In genomic region chr6:116034327-116034726, GRCh38 we compare ENCODE assay signal across 17 cellular contexts. TPM values are rescaled to one million over a fixed set of nuclear protein-coding genes. Genes with fewer than 3 reads are reported as not detected.
A peak's percentile ranks its signal among the peaks of the same experiment; 100 is the strongest.
DNase-seq lines count a peak whose midpoint lies in the region; ATAC-seq and TF ChIP-seq lines count a peak whose summit lies in the region.
"Had no signal": no experiment of that assay in that cellular context is flagged by ENCODE, and none has a peak within 500 bp of the region (broad histone marks: within the 10 kb centered on the region; RNA-seq: fewer than 3 reads in every experiment).

No MANE protein-coding gene starts in this region.

- H4K20me1 ChIP-seq in PC-3 (ENCODE audit: low read length), result no peaks in the 10 kb centered on the region
- H4K20me1 ChIP-seq in osteoblast (ENCODE audit: insufficient read depth, low read length), result no peaks in the 10 kb centered on the region

- no peak for ATAC-seq in PC-3
- ATAC-seq: activated CD8-positive, alpha-beta T cell treated with anti-CD3 and anti-CD28 coated beads for 36 hours had no signal

- no peaks in the 10 kb centered on the region for H3F3A ChIP-seq in PC-3 (ENCODE audit: low read length, unreplicated experiment)

- H3K4me2 ChIP-seq in PC-3 (ENCODE audit: low read length) (no peak overlapping the region), osteoblast (ENCODE audit: insufficient read depth, low read length) (peak overlapping the region; percentile 20)

- H3K27ac ChIP-seq in PC-3 (ENCODE audit: low read length) (no peak overlapping the region), osteoblast (ENCODE audit: low read depth, low read length) (no peak overlapping the region)

- H3K9me3 ChIP-seq in PC-3 (ENCODE audit: low read length), result no peaks in the 10 kb centered on the region
- H3K9me3 ChIP-seq in osteoblast (ENCODE audit: low read depth, low read length), result no peaks in the 10 kb centered on the region

- H3K4me3 ChIP-seq in BJ (ENCODE audit: low read depth, low read length), result no peak overlapping the region
- no peak overlapping the region for H3K4me3 ChIP-seq in PC-3 (ENCODE audit: low read length)
- H3K4me3 ChIP-seq in osteoblast (ENCODE audit: insufficient read depth, low read length), result no peak overlapping the region

- BruUV-seq in PC-3 (replicated peaks; lab: Mats Ljungman, UMichigan), result no TSS peak

- CTCF ChIA-PET in BJ (lab: Yijun Ruan, JAX) (no interaction called here), PC-3 (lab: Charles Lee) (no interaction called here)
- CTCF ChIA-PET in activated CD4-positive, alpha-beta memory T cell treated with anti-CD3 and anti-CD28 coated beads, Interleukin-2, amount 10 ng/mL, durations not matched to agents 7 days and 5 days (lab: Charles Lee), result no interaction called here

- H3K27me3 ChIP-seq in BJ (ENCODE audit: control insufficient read depth, insufficient read depth, low read length) (no peaks in the 10 kb centered on the region), PC-3 (ENCODE audit: low read length) (no peaks in the 10 kb centered on the region), osteoblast (ENCODE audit: insufficient read depth, low read length) (no peaks in the 10 kb centered on the region)

- no peaks in the 10 kb centered on the region for H3K36me3 Mint-ChIP-seq in activated CD4-positive, alpha-beta memory T cell treated with anti-CD3 and anti-CD28 coated beads, Interleukin-2, amount 10 ng/mL, durations not matched to agents 7 days and 5 days (ENCODE audit: low read depth)
- H3K36me3 Mint-ChIP-seq: activated naive CD8-positive, alpha-beta T cell treated with anti-CD3 and anti-CD28 coated beads, Interleukin-2, amount 10 ng/mL, durations not matched to agents 7 days and 5 days; CD4-positive, alpha-beta memory T cell; immature natural killer cell had no signal

- no peak overlapping the region for H3K4me3 Mint-ChIP-seq in activated CD4-positive, alpha-beta memory T cell treated with anti-CD3 and anti-CD28 coated beads, Interleukin-2, amount 10 ng/mL, durations not matched to agents 7 days and 5 days
- H3K4me3 Mint-ChIP-seq: activated CD8-positive, alpha-beta T cell treated with anti-CD3 and anti-CD28 coated beads for 36 hours; activated naive CD8-positive, alpha-beta T cell treated with anti-CD3 and anti-CD28 coated beads, Interleukin-2, amount 10 ng/mL, durations not matched to agents 7 days and 5 days; CD4-positive, alpha-beta memory T cell; immature natural killer cell; T-helper 1 cell treated with Interleukin-12 subunit alpha and Interleukin-12 subunit beta and Interleukin-4 antibody, amounts not matched to agents 30 μg/mL and 1 μg/mL, for 36 hours had no signal

- peaks cover 26% of the 10 kb centered on the region for H3K4me1 ChIP-seq in PC-3 (ENCODE audit: insufficient read depth, low read length)
- peaks cover 3% of the 10 kb centered on the region for H3K4me1 ChIP-seq in osteoblast (ENCODE audit: insufficient read depth, low read length)

- no peak overlapping the region for H3K9ac ChIP-seq in PC-3 (ENCODE audit: low read length)

- H3K9me3 Mint-ChIP-seq in activated CD4-positive, alpha-beta memory T cell treated with anti-CD3 and anti-CD28 coated beads, Interleukin-2, amount 10 ng/mL, durations not matched to agents 7 days and 5 days, result no peaks in the 10 kb centered on the region
- H3K9me3 Mint-ChIP-seq: activated CD8-positive, alpha-beta T cell treated with anti-CD3 and anti-CD28 coated beads for 36 hours; activated naive CD8-positive, alpha-beta T cell treated with anti-CD3 and anti-CD28 coated beads, Interleukin-2, amount 10 ng/mL, durations not matched to agents 7 days and 5 days; CD4-positive, alpha-beta memory T cell; immature natural killer cell; T-helper 1 cell treated with Interleukin-12 subunit alpha and Interleukin-12 subunit beta and Interleukin-4 antibody, amounts not matched to agents 30 μg/mL and 1 μg/mL, for 36 hours had no signal

- H3K36me3 ChIP-seq in BJ (ENCODE audit: control insufficient read depth, insufficient read depth, low read length), result no peaks in the 10 kb centered on the region
- no peaks in the 10 kb centered on the region for H3K36me3 ChIP-seq in PC-3 (ENCODE audit: low read depth, low read length)
- H3K36me3 ChIP-seq in osteoblast (ENCODE audit: insufficient read depth, low read length), result no peaks in the 10 kb centered on the region

- POLR2A ChIA-PET in BJ (lab: Charles Lee) (no interaction called here), PC-3 (lab: Charles Lee; ENCODE audit: unreplicated experiment) (no interaction called here)
- POLR2A ChIA-PET in activated CD4-positive, alpha-beta memory T cell treated with anti-CD3 and anti-CD28 coated beads, Interleukin-2, amount 10 ng/mL, durations not matched to agents 7 days and 5 days (lab: Charles Lee), result no interaction called here

- no peaks in the 10 kb centered on the region for H3K79me2 ChIP-seq in PC-3 (ENCODE audit: low read length)
- H3K79me2 ChIP-seq in osteoblast (ENCODE audit: insufficient read depth, low read length), result no peaks in the 10 kb centered on the region

- H2AFZ ChIP-seq in PC-3 (ENCODE audit: low read length), result no peak overlapping the region
- no peak overlapping the region for H2AFZ ChIP-seq in osteoblast (ENCODE audit: low read length)

- peak; percentile 63 for DNase-seq in BJ (ENCODE audit: low read depth)
- peak; percentile 30 for DNase-seq in PC-3
- peak; percentile 73 for DNase-seq in fibroblast of peridontal ligament (ENCODE audit: extremely low read depth)
- no peak for DNase-seq in osteoblast (ENCODE audit: insufficient read length, low spot score, missing footprints)
- no peak for DNase-seq in activated CD4-positive, alpha-beta memory T cell treated with anti-CD3 and anti-CD28 coated beads, Interleukin-2, amount 10 ng/mL, durations not matched to agents 7 days and 5 days
- DNase-seq in dermis blood vessel endothelial cell, result no peak
- DNase-seq in activated effector memory CD4-positive, alpha-beta T cell treated with Interleukin-2 at 50 U/mL for 16 hours, result no peak
- no peak for DNase-seq in SKM-1 treated with dmso at 0.1 percent for 144 hours (lab: John Stamatoyannopoulos, UW; ENCODE audit: unreplicated experiment)
- DNase-seq: activated CD8-positive, alpha-beta T cell treated with anti-CD3 and anti-CD28 coated beads for 36 hours; activated naive CD8-positive, alpha-beta T cell treated with anti-CD3 and anti-CD28 coated beads, Interleukin-2, amount 10 ng/mL, durations not matched to agents 7 days and 5 days; CD4-positive, alpha-beta memory T cell; immature natural killer cell; NCI-H1436; nucleus accumbens; stimulated activated CD4-positive, alpha-beta T cell treated with anti-CD3 and anti-CD28 coated beads, Interleukin-4, amount 100 ng/mL, for 4 hours; substantia nigra had no signal

- no peak overlapping the region for H3K27ac Mint-ChIP-seq in activated CD4-positive, alpha-beta memory T cell treated with anti-CD3 and anti-CD28 coated beads, Interleukin-2, amount 10 ng/mL, durations not matched to agents 7 days and 5 days
- H3K27ac Mint-ChIP-seq: activated CD8-positive, alpha-beta T cell treated with anti-CD3 and anti-CD28 coated beads for 36 hours; activated naive CD8-positive, alpha-beta T cell treated with anti-CD3 and anti-CD28 coated beads, Interleukin-2, amount 10 ng/mL, durations not matched to agents 7 days and 5 days; CD4-positive, alpha-beta memory T cell; immature natural killer cell; T-helper 1 cell treated with Interleukin-12 subunit alpha and Interleukin-12 subunit beta and Interleukin-4 antibody, amounts not matched to agents 30 μg/mL and 1 μg/mL, for 36 hours had no signal

- no peaks in the 10 kb centered on the region for H3K9me2 ChIP-seq in PC-3 (replicated peaks; ENCODE audit: low read length)

- intact Hi-C loops in PC-3 (cut with micrococcal nuclease), result no loop called here

- TF ChIP-seq CTCF in BJ (IDR thresholded peaks at IDR 0.05; ENCODE audit: insufficient read depth, low read depth, low read length) (no peak), PC-3 (conservative IDR thresholded peaks at IDR 0.05; ENCODE audit: low read depth, low read length) (no peak), osteoblast (IDR thresholded peaks at IDR 0.05; ENCODE audit: extremely low read depth, low read depth, low read length) (no peak)

- H3K4me1 Mint-ChIP-seq in activated CD4-positive, alpha-beta memory T cell treated with anti-CD3 and anti-CD28 coated beads, Interleukin-2, amount 10 ng/mL, durations not matched to agents 7 days and 5 days, result no peaks in the 10 kb centered on the region
- H3K4me1 Mint-ChIP-seq: activated naive CD8-positive, alpha-beta T cell treated with anti-CD3 and anti-CD28 coated beads, Interleukin-2, amount 10 ng/mL, durations not matched to agents 7 days and 5 days; CD4-positive, alpha-beta memory T cell; immature natural killer cell had no signal

- H3K27me3 Mint-ChIP-seq in activated CD4-positive, alpha-beta memory T cell treated with anti-CD3 and anti-CD28 coated beads, Interleukin-2, amount 10 ng/mL, durations not matched to agents 7 days and 5 days, result peaks cover 5% of the 10 kb centered on the region

RNA-seq across cellular contexts. Expression of gene FRK, which starts 26.4 kb away (rescaled TPM):
- polyA plus RNA-seq in BJ (2011; rRNA removed), result 0.02 and 0.04 TPM in 2 replicates
- polyA minus RNA-seq in BJ (2011; rRNA and poly(A)+ RNA removed), result 0.05 TPM in 2 replicates
- total RNA-seq in PC-3 (2014; rRNA removed), result 0.46 and 0.66 TPM in 2 replicates
- total RNA-seq in osteoblast, result 1.1 and 1.2 TPM in 2 replicates
- under 1 TPM in 1 of 2 experiments, not detected in 1; 0.03 TPM for total RNA-seq in activated CD4-positive, alpha-beta memory T cell treated with anti-CD3 and anti-CD28 coated beads, Interleukin-2, amount 10 ng/mL, durations not matched to agents 7 days and 5 days
- total RNA-seq in dermis blood vessel endothelial cell, result 0.05 and 0.17 TPM in 2 replicates
- total RNA-seq: CD4-positive, alpha-beta memory T cell had no signal
- polyA plus RNA-seq: immature natural killer cell had no signal

Comparison
In these comparisons a context has a peak if more than half of its experiments do, and no peak if none do; other contexts are left out.
1. DNase-seq: peak in BJ (single experiment), PC-3 (single experiment) and fibroblast of peridontal ligament (single experiment); none in osteoblast (single experiment), activated CD4-positive, alpha-beta memory T cell treated with anti-CD3 and anti-CD28 coated beads, Interleukin-2, amount 10 ng/mL, durations not matched to agents 7 days and 5 days (single experiment), dermis blood vessel endothelial cell (single experiment), activated effector memory CD4-positive, alpha-beta T cell treated with Interleukin-2 at 50 U/mL for 16 hours (single experiment) and SKM-1 treated with dmso at 0.1 percent for 144 hours (single experiment).